28 cellular contexts compared by ENCODE assay signal in genomic region chr3:149872589-149872988, GRCh38.
"Had no signal": no experiment of that assay in that cellular context is flagged by ENCODE, and none has a peak within 500 bp of the region (broad histone marks: within the 10 kb centered on the region; RNA-seq: fewer than 3 reads in every experiment).

No MANE protein-coding gene starts in this region.

- FAIRE-seq: endometrium had no signal

- DNase-seq: activated CD4-positive, alpha-beta T cell treated with anti-CD3 and anti-CD28 coated beads for 36 hours; activated CD4-positive, alpha-beta T cell treated with anti-CD3 and anti-CD28 coated beads, Interleukin-2, amount 10 ng/mL, durations not matched to agents 24 days and 14 days; activated CD4-positive, CD25-positive, alpha-beta regulatory T cell; activated CD4-positive, CD25-positive, alpha-beta regulatory T cell treated with anti-CD3 and anti-CD28 coated beads, Interleukin-2, amount 50 U/mL, for 72 hours; activated CD8-positive, alpha-beta memory T cell treated with anti-CD3 and anti-CD28 coated beads for 24 hours; activated CD8-positive, alpha-beta T cell treated with anti-CD3 and anti-CD28 coated beads for 36 hours; activated effector memory CD4-positive, alpha-beta T cell treated with Interleukin-2 at 50 U/mL for 16 hours; activated gamma-delta T cell treated with Interleukin-2 at 50 U/mL for 16 hours; activated naive CD4-positive, alpha-beta T cell treated with anti-CD3 and anti-CD28 coated beads, Interleukin-2, amount 50 U/mL, for 16 hours; activated naive CD4-positive, alpha-beta T cell treated with Interleukin-2 at 50 U/mL for 16 hours; activated naive CD8-positive, alpha-beta T cell treated with anti-CD3 and anti-CD28 coated beads, Interleukin-2, amount 50 U/mL, for 24 hours; activated T-cell treated with anti-CD3 and anti-CD28 coated beads, Interleukin-2, amount 50 U/mL, for 4 hours; adrenal gland; amygdala; aorta; body of pancreas; caudate nucleus; cortex of kidney; dermis blood vessel endothelial cell; effector CD4-positive, alpha-beta T cell; esophagus squamous epithelium; foreskin melanocyte; head of caudate nucleus; T-helper 2 cell had no signal

- H3K4me1 ChIP-seq: adrenal gland, body of pancreas, esophagus squamous epithelium had no signal

- H3K27me3 Mint-ChIP-seq: activated CD4-positive, alpha-beta T cell treated with anti-CD3 and anti-CD28 coated beads for 36 hours; activated CD4-positive, alpha-beta T cell treated with anti-CD3 and anti-CD28 coated beads, Interleukin-2, amount 10 ng/mL, durations not matched to agents 24 days and 14 days; activated CD8-positive, alpha-beta T cell treated with anti-CD3 and anti-CD28 coated beads for 36 hours; activated naive CD8-positive, alpha-beta T cell; activated naive CD8-positive, alpha-beta T cell treated with anti-CD3 and anti-CD28 coated beads, Interleukin-2, amount 50 U/mL, for 24 hours; activated T-helper 17 cell treated with anti-CD3 and anti-CD28 coated beads, Interleukin-2, amount 50 U/mL, for 72 hours had no signal

- H3K27ac ChIP-seq: adrenal gland, body of pancreas, epithelial cell of prostate, esophagus squamous epithelium had no signal

- H3K4me3 Mint-ChIP-seq: activated CD4-positive, alpha-beta T cell treated with anti-CD3 and anti-CD28 coated beads for 36 hours; activated CD4-positive, alpha-beta T cell treated with anti-CD3 and anti-CD28 coated beads, Interleukin-2, amount 10 ng/mL, durations not matched to agents 24 days and 14 days; activated CD8-positive, alpha-beta T cell treated with anti-CD3 and anti-CD28 coated beads for 36 hours; activated naive CD8-positive, alpha-beta T cell; activated naive CD8-positive, alpha-beta T cell treated with anti-CD3 and anti-CD28 coated beads, Interleukin-2, amount 50 U/mL, for 24 hours; activated T-cell treated with anti-CD3 and anti-CD28 coated beads, Interleukin-2, amount 50 U/mL, for 4 hours; activated T-helper 17 cell treated with anti-CD3 and anti-CD28 coated beads, Interleukin-2, amount 50 U/mL, for 72 hours had no signal

- H3K36me3 ChIP-seq: adrenal gland had no signal

- H3K27ac Mint-ChIP-seq: activated CD4-positive, alpha-beta T cell treated with anti-CD3 and anti-CD28 coated beads for 36 hours; activated CD4-positive, alpha-beta T cell treated with anti-CD3 and anti-CD28 coated beads, Interleukin-2, amount 10 ng/mL, durations not matched to agents 24 days and 14 days; activated CD8-positive, alpha-beta T cell treated with anti-CD3 and anti-CD28 coated beads for 36 hours; activated naive CD8-positive, alpha-beta T cell; activated naive CD8-positive, alpha-beta T cell treated with anti-CD3 and anti-CD28 coated beads, Interleukin-2, amount 50 U/mL, for 24 hours; activated T-helper 17 cell treated with anti-CD3 and anti-CD28 coated beads, Interleukin-2, amount 50 U/mL, for 72 hours had no signal

- H3K27me3 ChIP-seq: adrenal gland, body of pancreas, esophagus squamous epithelium had no signal

- H3K9me3 ChIP-seq: body of pancreas had no signal

- ATAC-seq: activated CD8-positive, alpha-beta T cell treated with anti-CD3 and anti-CD28 coated beads for 36 hours; activated naive CD8-positive, alpha-beta T cell treated with anti-CD3 and anti-CD28 coated beads, Interleukin-2, amount 50 U/mL, for 24 hours; activated T-cell treated with anti-CD3 and anti-CD28 coated beads, Interleukin-2, amount 50 U/mL, for 4 hours; body of pancreas had no signal

- H3K4me3 ChIP-seq: adrenal gland, body of pancreas, esophagus squamous epithelium had no signal
